In the genomic region with DNA sequence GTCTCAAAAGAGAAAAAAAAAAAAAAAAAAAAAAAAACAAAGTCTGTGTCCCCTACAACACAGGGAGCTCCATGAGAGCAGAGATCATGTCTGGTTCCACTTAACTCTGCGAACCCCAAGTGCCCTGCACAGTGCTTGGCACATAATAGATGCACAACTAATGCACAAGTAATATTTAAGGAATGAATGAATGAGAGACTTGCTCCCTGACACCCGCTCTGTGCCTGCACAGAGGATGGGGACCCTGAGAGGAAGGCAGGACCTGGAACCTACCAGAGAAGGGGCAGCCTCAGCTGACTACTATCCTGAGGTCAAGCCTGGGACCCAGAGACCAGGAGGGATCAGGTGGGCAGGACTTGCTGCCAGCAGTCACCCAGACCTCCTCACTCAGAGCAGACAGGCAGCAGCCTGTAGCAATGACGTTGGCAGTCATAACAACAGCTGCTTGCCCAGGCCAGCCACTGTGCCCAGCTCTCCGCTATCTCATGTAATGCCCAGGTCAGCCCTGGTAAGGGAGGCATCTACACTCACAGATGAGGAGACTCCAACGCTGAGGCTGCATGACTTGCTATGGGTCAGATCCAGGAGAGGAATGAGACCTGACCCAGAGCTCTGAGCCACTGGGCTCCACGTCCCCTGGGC, we compare ENCODE assay signal across 1 cellular context.
TF ChIP-seq lines count a peak whose summit lies in the region.

No MANE protein-coding gene starts in this region.

TF ChIP-seq in GM23338, 12 proteins besides CTCF, POLR2A, EP300 and RAD21 (continued from another document):
- no peak for TF ChIP-seq ETS1 (IDR thresholded peaks at IDR 0.05)
- TF ChIP-seq, protein P1, sequence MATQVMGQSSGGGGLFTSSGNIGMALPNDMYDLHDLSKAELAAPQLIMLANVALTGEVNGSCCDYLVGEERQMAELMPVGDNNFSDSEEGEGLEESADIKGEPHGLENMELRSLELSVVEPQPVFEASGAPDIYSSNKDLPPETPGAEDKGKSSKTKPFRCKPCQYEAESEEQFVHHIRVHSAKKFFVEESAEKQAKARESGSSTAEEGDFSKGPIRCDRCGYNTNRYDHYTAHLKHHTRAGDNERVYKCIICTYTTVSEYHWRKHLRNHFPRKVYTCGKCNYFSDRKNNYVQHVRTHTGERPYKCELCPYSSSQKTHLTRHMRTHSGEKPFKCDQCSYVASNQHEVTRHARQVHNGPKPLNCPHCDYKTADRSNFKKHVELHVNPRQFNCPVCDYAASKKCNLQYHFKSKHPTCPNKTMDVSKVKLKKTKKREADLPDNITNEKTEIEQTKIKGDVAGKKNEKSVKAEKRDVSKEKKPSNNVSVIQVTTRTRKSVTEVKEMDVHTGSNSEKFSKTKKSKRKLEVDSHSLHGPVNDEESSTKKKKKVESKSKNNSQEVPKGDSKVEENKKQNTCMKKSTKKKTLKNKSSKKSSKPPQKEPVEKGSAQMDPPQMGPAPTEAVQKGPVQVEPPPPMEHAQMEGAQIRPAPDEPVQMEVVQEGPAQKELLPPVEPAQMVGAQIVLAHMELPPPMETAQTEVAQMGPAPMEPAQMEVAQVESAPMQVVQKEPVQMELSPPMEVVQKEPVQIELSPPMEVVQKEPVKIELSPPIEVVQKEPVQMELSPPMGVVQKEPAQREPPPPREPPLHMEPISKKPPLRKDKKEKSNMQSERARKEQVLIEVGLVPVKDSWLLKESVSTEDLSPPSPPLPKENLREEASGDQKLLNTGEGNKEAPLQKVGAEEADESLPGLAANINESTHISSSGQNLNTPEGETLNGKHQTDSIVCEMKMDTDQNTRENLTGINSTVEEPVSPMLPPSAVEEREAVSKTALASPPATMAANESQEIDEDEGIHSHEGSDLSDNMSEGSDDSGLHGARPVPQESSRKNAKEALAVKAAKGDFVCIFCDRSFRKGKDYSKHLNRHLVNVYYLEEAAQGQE (IDR thresholded peaks at IDR 0.05; ENCODE audit: unreplicated experiment) = no peak
- TF ChIP-seq STAT1 (IDR thresholded peaks at IDR 0.05; ENCODE audit: unreplicated experiment) = no peak
- no peak for TF ChIP-seq ZNF331 (CRISPR knock-in tag; IDR thresholded peaks at IDR 0.05; ENCODE audit: low read depth)
- no peak for TF ChIP-seq NANOG (IDR thresholded peaks at IDR 0.05; ENCODE audit: borderline replicate concordance)
- TF ChIP-seq ZNF114 (CRISPR knock-in tag; IDR thresholded peaks at IDR 0.05) = no peak
- no peak for TF ChIP-seq CREB1 (CRISPR knock-in tag; IDR thresholded peaks at IDR 0.05; ENCODE audit: low read depth)
- no peak for TF ChIP-seq EZH2phosphoT487 (IDR thresholded peaks at IDR 0.05; ENCODE audit: unreplicated experiment)
